1 cellular context compared by ENCODE assay signal in genomic region chr10:111481271-111482073, GRCh38.
TF ChIP-seq lines count a peak whose summit lies in the region.

No MANE protein-coding gene starts in this region.

TF ChIP-seq in HepG2, 621 proteins besides CTCF, POLR2A, EP300 and RAD21 (continued from another document):
- TF ChIP-seq ATF2 (CRISPR knock-in tag; IDR thresholded peaks at IDR 0.05) (no peak), FOSL2 (CRISPR knock-in tag; IDR thresholded peaks at IDR 0.05) (peak; percentile 8; the same call in 1 of the 2 replicates), MAFK (conservative IDR thresholded peaks at IDR 0.05 in 1 of 2, IDR thresholded peaks at IDR 0.05 in 1 of 2; ENCODE audit: low read length in 2 of 2) (0 out of 4 replicates have a peak, but pooled peaks have one; percentile 4 to 6), PRDM10 (CRISPR knock-in tag; IDR thresholded peaks at IDR 0.05; ENCODE audit: low read depth) (no peak), ZNF839 (CRISPR knock-in tag; IDR thresholded peaks at IDR 0.05; ENCODE audit: borderline replicate concordance) (no peak), CHD2 (IDR thresholded peaks at IDR 0.05; ENCODE audit: low read depth, low read length) (no peak)
TF ChIP-seq in HepG2: peak in this region for 6.
